Comparison of ENCODE assay signal across 8 cellular contexts in genomic region chr4:140135529-140136021, GRCh38. TPM values are rescaled to one million over a fixed set of nuclear protein-coding genes. Genes with fewer than 3 reads are reported as not detected.
DNase-seq lines count a peak whose midpoint lies in the region; TF ChIP-seq lines count a peak whose summit lies in the region.

No MANE protein-coding gene starts in this region.

- DNase-seq in NCI-H1417 (lab: John Stamatoyannopoulos, UW) (peak; percentile 9 to 80 (median 37)), NCI-H1417 treated with DMSO at 0.1 percent for 48 hours (lab: John Stamatoyannopoulos, UW) (no peak), SHP77 treated with DMSO at 0.1 percent for 48 hours (lab: John Stamatoyannopoulos, UW) (peak; percentile 41), right atrium auricular region (ENCODE audit: low spot score) (peak; percentile 65), ureter (ENCODE audit: low spot score) (peak; percentile 56), CD1c-positive myeloid dendritic cell (ENCODE audit: extremely low spot score) (no peak), endothelial cell (ENCODE audit: low spot score) (no peak), G401 (ENCODE audit: low spot score) (no peak)

- no peaks in the 10 kb centered on the region for H3K36me3 ChIP-seq in right atrium auricular region

- no peaks in the 10 kb centered on the region for H3K36me3 Mint-ChIP-seq in endothelial cell (ENCODE audit: low read depth, unreplicated experiment)

- no peaks in the 10 kb centered on the region for H3K27me3 ChIP-seq in right atrium auricular region

- TF ChIP-seq CTCF in right atrium auricular region (IDR thresholded peaks at IDR 0.05), result no peak
- no peak for TF ChIP-seq CTCF in endothelial cell (IDR thresholded peaks at IDR 0.05; ENCODE audit: unreplicated experiment)

- peaks cover 55% of the 10 kb centered on the region for H3K4me1 Mint-ChIP-seq in endothelial cell (ENCODE audit: unreplicated experiment)

- in situ Hi-C loops in G401 (cut with HindIII; ENCODE audit: low sequenced_read_pairs), result no loop called here

- peaks cover 0 to 10% of the 10 kb centered on the region in 2 donors for H3K4me1 ChIP-seq in right atrium auricular region

- H3K9me3 Mint-ChIP-seq in endothelial cell (ENCODE audit: unreplicated experiment), result no peaks in the 10 kb centered on the region

- peaks cover 2% of the 10 kb centered on the region for H3K27me3 Mint-ChIP-seq in endothelial cell (ENCODE audit: unreplicated experiment)

- H3K4me3 Mint-ChIP-seq in endothelial cell (ENCODE audit: unreplicated experiment), result no peak overlapping the region

- H3K4me3 ChIP-seq in right atrium auricular region, result no peak overlapping the region

- H3K27ac Mint-ChIP-seq in endothelial cell (ENCODE audit: unreplicated experiment), result no peak overlapping the region

- no peaks in the 10 kb centered on the region for H3K9me3 ChIP-seq in right atrium auricular region

- no peak overlapping the region for H3K27ac ChIP-seq in right atrium auricular region

RNA-seq across cellular contexts. Expression of gene MAML3, which starts 18.4 kb away (rescaled TPM):
- total RNA-seq in right atrium auricular region (1 to 10 TPM; 2.6 to 5.8 TPM), ureter (23.4 TPM), endothelial cell (ENCODE audit: unreplicated experiment) (31.0 TPM)
- total RNA-seq in G401 (2014; rRNA removed; shearing (Covaris generic)), result not detected in 2 replicates

Comparison
In these comparisons a context has a peak if more than half of its experiments do, and no peak if none do; other contexts are left out.
1. DNase-seq: peak in NCI-H1417 (3 of 3), SHP77 treated with DMSO at 0.1 percent for 48 hours (single experiment), right atrium auricular region (single experiment) and ureter (single experiment); none in NCI-H1417 treated with DMSO at 0.1 percent for 48 hours (single experiment), CD1c-positive myeloid dendritic cell (single experiment), endothelial cell (single experiment) and G401 (single experiment).